ENCODE assay signal across 27 cellular contexts in the genomic region with DNA sequence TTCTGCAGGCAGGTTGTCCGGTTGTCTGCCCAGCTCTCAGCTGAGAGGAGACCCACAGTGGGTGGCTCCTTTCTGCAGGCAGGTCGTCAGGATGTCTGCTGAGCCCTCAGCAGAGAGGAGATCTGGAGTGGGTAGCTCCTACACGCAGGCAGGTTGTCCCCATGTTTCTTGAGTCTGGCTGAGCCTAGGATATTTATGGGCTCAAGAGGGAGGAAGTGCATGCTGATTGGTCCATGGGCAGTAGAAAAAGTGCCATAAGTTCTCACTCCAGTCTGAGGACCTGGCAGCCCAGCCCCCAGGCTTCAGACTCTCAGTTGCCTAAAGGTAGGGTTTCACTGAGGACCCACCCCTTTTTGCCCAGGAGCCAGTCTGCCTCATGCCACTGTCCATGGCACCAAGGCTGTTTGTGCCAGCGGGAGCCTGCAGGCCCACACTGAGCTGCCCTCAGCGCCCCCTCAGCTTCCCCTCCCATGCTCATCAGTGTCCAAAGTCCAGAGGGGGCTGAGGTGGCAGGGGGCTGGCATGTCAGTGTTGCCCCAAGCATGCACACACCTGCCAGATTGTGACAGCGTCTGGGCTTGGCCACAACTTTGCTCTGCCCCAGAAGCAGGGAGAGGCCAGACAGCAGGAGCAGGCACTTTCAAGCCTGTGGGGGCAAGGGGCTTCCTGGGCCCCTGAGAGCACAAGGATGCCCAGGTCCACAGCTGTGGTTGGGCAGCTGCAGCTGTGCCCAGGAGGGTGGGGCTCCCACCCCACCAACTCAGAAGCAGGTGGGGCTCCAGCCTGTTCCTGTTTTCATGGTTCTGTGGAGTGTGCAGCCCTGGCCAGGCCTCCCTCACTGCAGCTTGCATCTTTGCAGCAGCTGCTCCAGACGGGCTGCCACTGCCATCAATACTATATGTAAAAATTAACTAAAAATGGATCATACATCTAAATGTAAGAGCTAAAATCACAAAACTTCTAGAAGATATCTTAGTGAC. TPM values are rescaled to one million over a fixed set of nuclear protein-coding genes. Genes with fewer than 3 reads are reported as not detected.
DNase-seq lines count a peak whose midpoint lies in the region; ATAC-seq, FAIRE-seq and TF ChIP-seq lines count a peak whose summit lies in the region.
"Had no signal": no experiment of that assay in that cellular context is flagged by ENCODE, and none has a peak within 500 bp of the region (broad histone marks: within the 10 kb centered on the region; RNA-seq: fewer than 3 reads in every experiment).

No MANE protein-coding gene starts in this region.

- H3K4me3 Mint-ChIP-seq in memory B cell = peak overlapping the region; percentile 21
- H3K4me3 Mint-ChIP-seq: activated CD8-positive, alpha-beta T cell treated with anti-CD3 and anti-CD28 coated beads for 36 hours; activated T-helper 17 cell treated with anti-CD3 and anti-CD28 coated beads, Interleukin-2, amount 50 U/mL, for 72 hours; CD14-positive monocyte; nephron had no signal

- peak overlapping the region; percentile 73 for H3K27ac Mint-ChIP-seq in memory B cell
- H3K27ac Mint-ChIP-seq: activated CD8-positive, alpha-beta T cell treated with anti-CD3 and anti-CD28 coated beads for 36 hours; activated T-helper 17 cell treated with anti-CD3 and anti-CD28 coated beads, Interleukin-2, amount 50 U/mL, for 72 hours; nephron had no signal

- no peaks in the 10 kb centered on the region for H3K9me2 ChIP-seq in DOHH2 (replicated peaks; ENCODE audit: control insufficient read depth, low read length)

- peaks cover 21% of the 10 kb centered on the region for H3K9me3 ChIP-seq in DOHH2 (ENCODE audit: control insufficient read depth, insufficient read depth, low read length)
- H3K9me3 ChIP-seq: gastroesophageal sphincter, pancreas, transverse colon had no signal

- H3K79me2 ChIP-seq in DOHH2 (ENCODE audit: control insufficient read depth, low read length) = peaks cover 10% of the 10 kb centered on the region

- FAIRE-seq in GM12891 (lab: Jason Lieb, UNC) = no peak
- FAIRE-seq: GM12878, pancreas had no signal

- H3K27me3 Mint-ChIP-seq in memory B cell = no peaks in the 10 kb centered on the region
- H3K27me3 Mint-ChIP-seq: activated CD8-positive, alpha-beta T cell treated with anti-CD3 and anti-CD28 coated beads for 36 hours had no signal

- H3K36me3 ChIP-seq in DOHH2 (ENCODE audit: control insufficient read depth, low read length) = no peaks in the 10 kb centered on the region
- H3K36me3 ChIP-seq: brain microvascular endothelial cell, gastroesophageal sphincter, pancreas, transverse colon had no signal

- peaks cover 5% of the 10 kb centered on the region; the same call in 1 of the 2 replicates for H3F3A ChIP-seq in DOHH2 (ENCODE audit: control insufficient read depth, insufficient read depth)

- peaks cover 2% of the 10 kb centered on the region for H3K9me3 Mint-ChIP-seq in memory B cell
- H3K9me3 Mint-ChIP-seq: activated CD8-positive, alpha-beta T cell treated with anti-CD3 and anti-CD28 coated beads for 36 hours; activated T-helper 17 cell treated with anti-CD3 and anti-CD28 coated beads, Interleukin-2, amount 50 U/mL, for 72 hours; nephron had no signal

- peaks cover 30% of the 10 kb centered on the region for H3K4me1 Mint-ChIP-seq in memory B cell

- peak; percentile 40 to 41 for DNase-seq in AML-193 (lab: John Stamatoyannopoulos, UW)
- peak; percentile 44 for DNase-seq in NOMO-1 treated with dmso at 0.1 percent for 144 hours (lab: John Stamatoyannopoulos, UW; ENCODE audit: unreplicated experiment)
- DNase-seq in memory B cell (ENCODE audit: low spot score in 2 of 2) = peak; percentile 37 to 45
- DNase-seq in GM12891 (ENCODE audit: insufficient read length, low spot score) = no peak
- no peak for DNase-seq in activated CD4-positive, alpha-beta T cell treated with anti-CD3 and anti-CD28 coated beads, Interleukin-2, amount 50 U/mL, for 4 hours
- DNase-seq: activated CD4-positive, alpha-beta T cell treated with anti-CD3 and anti-CD28 coated beads for 1 hour; activated CD8-positive, alpha-beta T cell treated with anti-CD3 and anti-CD28 coated beads for 36 hours; activated naive CD4-positive, alpha-beta T cell treated with anti-CD3 and anti-CD28 coated beads, Interleukin-2, amount 50 U/mL, for 16 hours; amniotic stem cell; brain microvascular endothelial cell; islet precursor cell; Kasumi-1; midbrain; NCI-H1105; NCI-H2081; NCI-H2227 treated with DMSO at 0.1 percent for 48 hours; NCI-H748 treated with DMSO at 0.1 percent for 48 hours; OCI-M1; transverse colon had no signal

- no peaks in the 10 kb centered on the region for H4K20me1 ChIP-seq in DOHH2 (ENCODE audit: control insufficient read depth, insufficient read depth, low read depth, low read length)

- no peaks in the 10 kb centered on the region for H3K27me3 ChIP-seq in DOHH2 (ENCODE audit: control insufficient read depth, low read length)
- H3K27me3 ChIP-seq: brain microvascular endothelial cell, gastroesophageal sphincter, pancreas, transverse colon had no signal

- H3K4me2 ChIP-seq in DOHH2 (ENCODE audit: low read length) = peak overlapping the region; percentile 37

- TF ChIP-seq CTCF in DOHH2 (IDR thresholded peaks at IDR 0.05; ENCODE audit: low read depth, low read length, poor library complexity, severe bottlenecking) = no peak

- peak overlapping the region; percentile 70 for H3K27ac ChIP-seq in DOHH2 (ENCODE audit: low read depth, low read length)
- H3K27ac ChIP-seq: brain microvascular endothelial cell, gastroesophageal sphincter, pancreas, transverse colon had no signal

- no peak overlapping the region for H3K4me3 ChIP-seq in DOHH2 (ENCODE audit: low read length)
- H3K4me3 ChIP-seq: gastroesophageal sphincter, GM12878, pancreas, transverse colon had no signal

- peaks cover 19% of the 10 kb centered on the region for H3K36me3 Mint-ChIP-seq in memory B cell
- H3K36me3 Mint-ChIP-seq: CD14-positive monocyte had no signal

- ATAC-seq in memory B cell (ENCODE audit: low read depth) (peak; percentile 60), HG03565 (IDR thresholded peaks at IDR 0.05; ENCODE audit: unreplicated experiment) (no peak)
- ATAC-seq: activated CD8-positive, alpha-beta T cell treated with anti-CD3 and anti-CD28 coated beads for 36 hours; activated T-helper 17 cell treated with anti-CD3 and anti-CD28 coated beads, Interleukin-2, amount 50 U/mL, for 72 hours; gastroesophageal sphincter; GM12878; pancreas had no signal

- no peak for TF ChIP-seq POLR2A in GM12891 (IDR thresholded peaks at IDR 0.05; ENCODE audit: low read depth, low read length)

- peaks cover 34% of the 10 kb centered on the region for H3K4me1 ChIP-seq in DOHH2 (ENCODE audit: control insufficient read depth, low read length)

TF ChIP-seq in GM12891, 5 proteins besides CTCF, POLR2A, EP300 and RAD21:
- TF ChIP-seq TAF1 (IDR thresholded peaks at IDR 0.05; ENCODE audit: low read depth, low read length) (no peak), SPI1 (IDR thresholded peaks at IDR 0.05; ENCODE audit: low read depth, low read length) (no peak), POLR2AphosphoS5 (IDR thresholded peaks at IDR 0.05; ENCODE audit: low read depth, low read length) (no peak)

RNA-seq across cellular contexts. Expression of a gene that starts 3.8 kb away (rescaled TPM):
- 6.2 TPM for polyA plus RNA-seq in GM12891 (2012; ENCODE audit: low read depth, missing spikeins)

RNA-seq across cellular contexts. Expression of a gene that starts 23.7 kb away (rescaled TPM):
- polyA plus RNA-seq in GM12891 (2012; ENCODE audit: low read depth, missing spikeins) = not detected
- polyA plus RNA-seq: GM12878 had no signal

Comparison
In these comparisons a context has a peak if more than half of its experiments do, and no peak if none do; other contexts are left out.
1. DNase-seq: peak in AML-193 (2 of 2), NOMO-1 treated with dmso at 0.1 percent for 144 hours (single experiment) and memory B cell (2 of 2); none in GM12891 (single experiment) and activated CD4-positive, alpha-beta T cell treated with anti-CD3 and anti-CD28 coated beads, Interleukin-2, amount 50 U/mL, for 4 hours (0 of 2).